In genomic region chr9:12776775-12777055, GRCh38 we compare ENCODE assay signal across 10 cellular contexts. TPM values are rescaled to one million over a fixed set of nuclear protein-coding genes. Genes with fewer than 3 reads are reported as not detected.
DNase-seq lines count a peak whose midpoint lies in the region; ATAC-seq, FAIRE-seq and TF ChIP-seq lines count a peak whose summit lies in the region.
"Had no signal": no experiment of that assay in that cellular context is flagged by ENCODE, and none has a peak within 500 bp of the region (broad histone marks: within the 10 kb centered on the region; RNA-seq: fewer than 3 reads in every experiment).

No MANE protein-coding gene starts in this region.

- H3K27me3 ChIP-seq in prostate gland (replicated peaks; ENCODE audit: insufficient read depth): no peaks in the 10 kb centered on the region

- peak overlapping the region; percentile 58 to 63 for H3K4me3 ChIP-seq in prostate gland

- peaks cover 15% of the 10 kb centered on the region for H3K27me3 Mint-ChIP-seq in glutamatergic neuron (ENCODE audit: unreplicated experiment)
- H3K27me3 Mint-ChIP-seq in activated CD8-positive, alpha-beta T cell treated with anti-CD3 and anti-CD28 coated beads, Interleukin-2, amount 10 ng/mL, durations not matched to agents 7 days and 5 days (ENCODE audit: low read depth): peaks cover 21% of the 10 kb centered on the region

- peaks cover 15% of the 10 kb centered on the region for H3K9me3 Mint-ChIP-seq in glutamatergic neuron (ENCODE audit: unreplicated experiment)
- no peaks in the 10 kb centered on the region for H3K9me3 Mint-ChIP-seq in activated CD8-positive, alpha-beta T cell treated with anti-CD3 and anti-CD28 coated beads, Interleukin-2, amount 10 ng/mL, durations not matched to agents 7 days and 5 days (ENCODE audit: insufficient read depth)

- TF ChIP-seq POLR2A in prostate gland (IDR thresholded peaks at IDR 0.05) (no peak), GM12892 (IDR thresholded peaks at IDR 0.05; ENCODE audit: low read depth, low read length) (no peak)

- WGBS in prostate gland: 8% methylated on average over 3 of the region's 3 CpGs

- H3K27ac ChIP-seq in VCaP (peak overlapping the region; percentile 80), prostate gland (peak overlapping the region; percentile 78 to 79)

- peak overlapping the region; percentile 99 for H3K4me3 Mint-ChIP-seq in glutamatergic neuron (ENCODE audit: unreplicated experiment)
- H3K4me3 Mint-ChIP-seq in activated CD8-positive, alpha-beta T cell treated with anti-CD3 and anti-CD28 coated beads, Interleukin-2, amount 10 ng/mL, durations not matched to agents 7 days and 5 days: no peak overlapping the region

- H3K4me1 Mint-ChIP-seq in glutamatergic neuron (ENCODE audit: low read depth, unreplicated experiment): peaks cover 15% of the 10 kb centered on the region
- peaks cover 6% of the 10 kb centered on the region for H3K4me1 Mint-ChIP-seq in activated CD8-positive, alpha-beta T cell treated with anti-CD3 and anti-CD28 coated beads, Interleukin-2, amount 10 ng/mL, durations not matched to agents 7 days and 5 days (ENCODE audit: low read depth)

- H3K36me3 ChIP-seq in ES-I3 (ENCODE audit: insufficient read depth, low read length): no peaks in the 10 kb centered on the region
- H3K36me3 ChIP-seq in prostate gland: no peaks in the 10 kb centered on the region

- CTCF ChIA-PET in activated CD8-positive, alpha-beta T cell treated with anti-CD3 and anti-CD28 coated beads, Interleukin-2, amount 10 ng/mL, durations not matched to agents 7 days and 5 days (lab: Charles Lee): interaction anchor here (1.4 kb wide), 1 partner anchor 21 kb away, joined by 3 read pairs; no protein-coding TSS in a partner anchor

- H3K4me1 ChIP-seq in ES-I3 (ENCODE audit: insufficient read depth, low read length) (peaks cover 8% of the 10 kb centered on the region), prostate gland (replicated peaks) (no peaks in the 10 kb centered on the region)

- peaks cover 6% of the 10 kb centered on the region for H3K36me3 Mint-ChIP-seq in glutamatergic neuron (ENCODE audit: unreplicated experiment)
- no peaks in the 10 kb centered on the region for H3K36me3 Mint-ChIP-seq in activated CD8-positive, alpha-beta T cell treated with anti-CD3 and anti-CD28 coated beads, Interleukin-2, amount 10 ng/mL, durations not matched to agents 7 days and 5 days (ENCODE audit: low read depth)

- ATAC-seq in activated CD8-positive, alpha-beta T cell treated with anti-CD3 and anti-CD28 coated beads, Interleukin-2, amount 10 ng/mL, durations not matched to agents 7 days and 5 days: no peak

- POLR2A ChIA-PET in activated CD8-positive, alpha-beta T cell treated with anti-CD3 and anti-CD28 coated beads, Interleukin-2, amount 10 ng/mL, durations not matched to agents 7 days and 5 days (lab: Charles Lee): no interaction called here

- no peak for DNase-seq in glutamatergic neuron
- DNase-seq in prostate gland (ENCODE audit: low spot score): no peak
- no peak for DNase-seq in activated CD8-positive, alpha-beta T cell treated with anti-CD3 and anti-CD28 coated beads, Interleukin-2, amount 10 ng/mL, durations not matched to agents 7 days and 5 days
- no peak for DNase-seq in GM12892 (ENCODE audit: insufficient read length)
- no peak for DNase-seq in activated gamma-delta T cell (lab: John Stamatoyannopoulos, UW)
- DNase-seq in 8988T: no peak
- DNase-seq: activated CD4-positive, alpha-beta T cell treated with anti-CD3 and anti-CD28 coated beads for 1 hour; GDM1 had no signal

- peak overlapping the region; percentile 99 for H3K27ac Mint-ChIP-seq in glutamatergic neuron (ENCODE audit: unreplicated experiment)
- no peak overlapping the region for H3K27ac Mint-ChIP-seq in activated CD8-positive, alpha-beta T cell treated with anti-CD3 and anti-CD28 coated beads, Interleukin-2, amount 10 ng/mL, durations not matched to agents 7 days and 5 days

- H3K9me3 ChIP-seq in ES-I3 (ENCODE audit: control insufficient read depth, insufficient read depth, low read length) (no peaks in the 10 kb centered on the region), prostate gland (no peaks in the 10 kb centered on the region)

- intact Hi-C loops in prostate gland (cut with DNase I): loop anchor here (5.0 to 10.0 kb wide), 3 partner anchors 36 to 106 kb away; no protein-coding TSS in a partner anchor

- no peak for FAIRE-seq in GM12892 (lab: Jason Lieb, UNC)

- peak overlapping the region; percentile 89; the same call in 1 of the 2 replicates for H3K9ac ChIP-seq in ES-I3 (ENCODE audit: low read depth, low read length)

- TF ChIP-seq CTCF in VCaP (conservative IDR thresholded peaks at IDR 0.05) (no peak), glutamatergic neuron (IDR thresholded peaks at IDR 0.05; ENCODE audit: partially characterized antibody, unreplicated experiment) (no peak), prostate gland (IDR thresholded peaks at IDR 0.05) (no peak)

RNA-seq across cellular contexts. Expression of gene LURAP1L, which starts 1.9 kb away (rescaled TPM):
- total RNA-seq in glutamatergic neuron (ENCODE audit: unreplicated experiment): 25.6 TPM
- total RNA-seq in prostate gland: 1 to 10 TPM; 2.7 to 8.8 TPM
- total RNA-seq in activated CD8-positive, alpha-beta T cell treated with anti-CD3 and anti-CD28 coated beads, Interleukin-2, amount 10 ng/mL, durations not matched to agents 7 days and 5 days: not detected
- 0.34 TPM for polyA plus RNA-seq in GM12892 (2012; ENCODE audit: missing spikeins)
